In the genomic region with DNA sequence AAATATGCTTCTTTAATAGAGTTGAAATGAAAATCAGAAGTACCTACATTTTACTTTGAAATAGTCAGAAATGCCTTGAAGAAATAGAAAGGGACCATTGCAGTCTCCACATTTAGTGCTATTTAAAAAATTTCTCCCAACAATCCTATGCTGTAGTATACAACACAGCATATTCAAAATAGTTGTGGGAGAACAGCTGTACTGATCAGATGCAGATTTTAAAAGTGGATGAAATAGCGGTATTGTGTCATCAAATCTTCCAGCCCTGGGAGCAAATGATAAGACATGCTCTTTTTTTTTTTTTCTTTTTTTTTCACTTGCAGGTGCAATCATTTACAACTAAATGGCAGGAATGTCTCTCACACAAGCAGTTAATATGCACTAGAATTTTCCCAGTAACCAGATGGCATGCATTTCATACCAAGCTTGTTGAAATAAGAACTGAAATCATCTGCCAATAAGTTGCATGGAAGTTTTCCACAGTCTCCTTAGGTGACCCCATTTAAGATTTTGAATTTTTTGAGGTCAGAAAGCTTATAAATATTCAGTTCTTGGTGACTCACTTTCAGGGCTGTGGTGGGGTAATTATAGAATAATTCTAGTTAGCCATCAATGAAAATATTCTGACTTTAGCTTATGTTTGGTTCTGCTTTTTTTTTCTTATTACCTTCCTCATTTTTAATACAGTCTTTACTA, we compare ENCODE assay signal across 18 cellular contexts.
DNase-seq lines count a peak whose midpoint lies in the region; TF ChIP-seq lines count a peak whose summit lies in the region.
"Had no signal": no experiment of that assay in that cellular context is flagged by ENCODE, and none has a peak within 500 bp of the region (broad histone marks: within the 10 kb centered on the region; RNA-seq: fewer than 3 reads in every experiment).

No MANE protein-coding gene starts in this region.

- H4K20me1 ChIP-seq in hepatocyte (ENCODE audit: insufficient read depth, poor library complexity, severe bottlenecking), result no peaks in the 10 kb centered on the region

- WGBS in hepatocyte (ENCODE audit: low lambda C conversion rate, missing lambda C conversion rate), result 86% methylated on average over 1 of the region's 1 CpG

- no peaks in the 10 kb centered on the region for H3K36me3 ChIP-seq in hepatocyte (replicated peaks; ENCODE audit: insufficient read depth, low read depth)
- H3K36me3 ChIP-seq: gastrocnemius medialis had no signal

- H3K27ac ChIP-seq in hepatocyte, result no peak overlapping the region
- H3K27ac ChIP-seq: coronary artery, gastrocnemius medialis had no signal

- no peaks in the 10 kb centered on the region for H3K9me2 ChIP-seq in hepatocyte (replicated peaks; ENCODE audit: insufficient read depth)

- H3K4me1 ChIP-seq in hepatocyte (ENCODE audit: insufficient read depth), result no peaks in the 10 kb centered on the region
- H3K4me1 ChIP-seq: gastrocnemius medialis had no signal

- H3K4me3 Mint-ChIP-seq in osteocyte (ENCODE audit: unreplicated experiment), result peak overlapping the region; percentile 45
- H3K4me3 Mint-ChIP-seq: activated naive CD4-positive, alpha-beta T cell treated with anti-CD3 and anti-CD28 coated beads for 36 hours; CD4-positive, alpha-beta T cell had no signal

- no peak overlapping the region for H3K4me3 ChIP-seq in hepatocyte
- H3K4me3 ChIP-seq: coronary artery, gastrocnemius medialis had no signal

- H3K27me3 Mint-ChIP-seq in osteocyte (ENCODE audit: unreplicated experiment), result no peaks in the 10 kb centered on the region

- no peaks in the 10 kb centered on the region for H3K36me3 Mint-ChIP-seq in osteocyte (ENCODE audit: unreplicated experiment)

- TF ChIP-seq CTCF in osteocyte (IDR thresholded peaks at IDR 0.05) (no peak), hepatocyte (IDR thresholded peaks at IDR 0.05; ENCODE audit: poor library complexity) (no peak)

- no peaks in the 10 kb centered on the region for H3K9me3 ChIP-seq in hepatocyte (ENCODE audit: low read depth)
- H3K9me3 ChIP-seq: gastrocnemius medialis had no signal

- H2AFZ ChIP-seq in hepatocyte, result no peak overlapping the region

- H3K27ac Mint-ChIP-seq in osteocyte (ENCODE audit: unreplicated experiment), result peak overlapping the region; percentile 95
- H3K27ac Mint-ChIP-seq: activated naive CD4-positive, alpha-beta T cell treated with anti-CD3 and anti-CD28 coated beads for 36 hours; CD4-positive, alpha-beta T cell had no signal

- H3K4me1 Mint-ChIP-seq in osteocyte (ENCODE audit: unreplicated experiment), result peaks cover 53% of the 10 kb centered on the region

- H3K4me2 ChIP-seq in hepatocyte, result no peak overlapping the region

- no peaks in the 10 kb centered on the region for H3K79me2 ChIP-seq in hepatocyte

- H3K27me3 ChIP-seq in hepatocyte, result no peaks in the 10 kb centered on the region
- H3K27me3 ChIP-seq: gastrocnemius medialis had no signal

- DNase-seq in DMS 273 treated with DMSO at 0.1 percent for 48 hours (lab: John Stamatoyannopoulos, UW) (peak; percentile 77), NCI-H446 treated with DMSO at 0.1 percent for 48 hours (lab: John Stamatoyannopoulos, UW) (peak; percentile 59), cerebellum (ENCODE audit: low spot score) (peak; percentile 17), osteocyte (ENCODE audit: extremely low spot score, unreplicated experiment) (no peak), HuH-7.5 (ENCODE audit: low spot score) (no peak), middle frontal gyrus (ENCODE audit: extremely low spot score, low spot score) (no peak), hepatocyte (ENCODE audit: low spot score) (no peak)
- DNase-seq in activated CD8-positive, alpha-beta memory T cell treated with anti-CD3 and anti-CD28 coated beads, Interleukin-2, amount 50 U/mL, for 48 hours, result no peak
- DNase-seq: activated naive CD4-positive, alpha-beta T cell treated with anti-CD3 and anti-CD28 coated beads for 36 hours; CD4-positive, alpha-beta T cell; gastrocnemius medialis; kidney; MM.1S; NCI-H345; retina; stimulated activated CD4-positive, alpha-beta T cell treated with anti-CD3 and anti-CD28 coated beads, Interleukin-4, amount 100 ng/mL, for 24 hours; stimulated activated naive CD4-positive, alpha-beta T cell treated with Interleukin-2 at 50 U/mL for 16 hours had no signal

- no peaks in the 10 kb centered on the region for H3K9me3 Mint-ChIP-seq in osteocyte (ENCODE audit: unreplicated experiment)
- H3K9me3 Mint-ChIP-seq: activated naive CD4-positive, alpha-beta T cell treated with anti-CD3 and anti-CD28 coated beads for 36 hours; CD4-positive, alpha-beta T cell had no signal

Comparison
In these comparisons a context has a peak if more than half of its experiments do, and no peak if none do; other contexts are left out.
1. DNase-seq: peak in DMS 273 treated with DMSO at 0.1 percent for 48 hours (single experiment), NCI-H446 treated with DMSO at 0.1 percent for 48 hours (single experiment) and cerebellum (single experiment); none in osteocyte (single experiment), HuH-7.5 (single experiment), middle frontal gyrus (single experiment), hepatocyte (single experiment) and activated CD8-positive, alpha-beta memory T cell treated with anti-CD3 and anti-CD28 coated beads, Interleukin-2, amount 50 U/mL, for 48 hours (single experiment).